In the genomic region with DNA sequence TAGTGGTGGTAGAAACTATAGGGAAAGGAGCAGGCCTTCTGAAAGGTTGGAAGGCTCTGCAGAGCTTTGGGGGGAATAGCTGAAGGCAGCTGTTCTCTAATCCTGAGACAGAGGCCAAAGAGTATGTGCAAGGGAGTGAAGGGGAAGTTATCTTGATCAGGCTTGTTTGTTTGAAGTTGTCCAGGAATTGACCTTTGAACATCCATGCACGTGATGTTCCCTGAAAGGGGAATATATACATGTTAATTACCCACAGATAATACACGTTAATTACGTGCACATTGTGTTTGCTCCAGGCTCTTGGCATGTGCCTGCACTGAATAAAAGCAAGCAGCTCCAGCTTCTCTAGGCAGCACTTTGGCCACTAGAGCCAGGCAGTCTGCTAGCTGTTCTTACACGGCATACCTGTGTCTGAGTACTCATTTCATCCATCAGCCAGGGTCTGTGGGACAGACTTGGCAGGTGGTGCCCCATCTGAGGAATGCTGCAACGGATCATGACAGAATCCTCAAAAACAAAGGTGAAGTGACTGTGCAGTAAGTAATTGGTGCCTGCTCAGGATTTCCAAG, we compare ENCODE assay signal across 23 cellular contexts.
"Had no signal": no experiment of that assay in that cellular context is flagged by ENCODE, and none has a peak within 500 bp of the region (broad histone marks: within the 10 kb centered on the region; RNA-seq: fewer than 3 reads in every experiment).

No MANE protein-coding gene starts in this region.

- H3K27me3 ChIP-seq: neutrophil, ovary, spleen, testis had no signal

- H3K4me3 ChIP-seq: ovary, prostate gland, spleen, testis had no signal

- H3K27ac Mint-ChIP-seq: activated naive CD4-positive, alpha-beta T cell treated with anti-CD3 and anti-CD28 coated beads, Interleukin-2, amount 50 U/mL, for 24 hours; brain; memory B cell; nephron; type B pancreatic cell had no signal

- H3K4me1 Mint-ChIP-seq: activated naive CD4-positive, alpha-beta T cell treated with anti-CD3 and anti-CD28 coated beads, Interleukin-2, amount 50 U/mL, for 24 hours; brain; memory B cell; nephron had no signal

- H3K36me3 Mint-ChIP-seq: brain, type B pancreatic cell had no signal

- H3K27me3 Mint-ChIP-seq: brain, type B pancreatic cell had no signal

- H3K4me3 Mint-ChIP-seq: activated naive CD4-positive, alpha-beta T cell treated with anti-CD3 and anti-CD28 coated beads, Interleukin-2, amount 50 U/mL, for 24 hours; brain; memory B cell; nephron; type B pancreatic cell had no signal

- H3K36me3 ChIP-seq: neutrophil, ovary, prostate gland, spleen had no signal

- H3K9me3 ChIP-seq: neutrophil, ovary, prostate gland, testis had no signal

- ATAC-seq: activated CD4-positive, CD25-positive, alpha-beta regulatory T cell treated with anti-CD3 and anti-CD28 coated beads, Interleukin-2, amount 50 U/mL, for 24 hours had no signal

- H3K4me1 ChIP-seq: prostate gland, spleen, testis had no signal

- DNase-seq: activated gamma-delta T cell treated with Interleukin-2 at 50 U/mL for 16 hours; activated T-cell treated with anti-CD3 and anti-CD28 coated beads, Interleukin-2, amount 50 U/mL, for 1 hour; aorta; dermis blood vessel endothelial cell; effector CD8-positive, alpha-beta T cell; erythroblast; foreskin melanocyte; glutamatergic neuron; hippocampal formation; ovary; spleen; stimulated activated CD4-positive, alpha-beta T cell treated with anti-CD3 and anti-CD28 coated beads, Interleukin-4, amount 100 ng/mL, for 1 hour; stimulated activated naive CD4-positive, alpha-beta T cell; testis had no signal

- H3K27ac ChIP-seq: neutrophil, ovary, prostate gland, spleen, testis, VCaP had no signal
